In genomic region chr16:68472581-68472980, GRCh38 we compare ENCODE assay signal across 22 cellular contexts. TPM values are rescaled to one million over a fixed set of nuclear protein-coding genes. Genes with fewer than 3 reads are reported as not detected.
DNase-seq lines count a peak whose midpoint lies in the region; ATAC-seq, FAIRE-seq and TF ChIP-seq lines count a peak whose summit lies in the region.
"Had no signal": no experiment of that assay in that cellular context is flagged by ENCODE, and none has a peak within 500 bp of the region (broad histone marks: within the 10 kb centered on the region; RNA-seq: fewer than 3 reads in every experiment).

No MANE protein-coding gene starts in this region.

- in situ Hi-C loops in K562 (cut with MboI) (no loop called here), HepG2 (cut with HindIII; ENCODE audit: extremely low pct_ligation_motif_present, low pct_unique_long_range_greater_than_20kb) (no loop called here)

- peak; percentile 54; the same call in 2 of the 3 replicates for ATAC-seq in K562
- peak; percentile 80 for ATAC-seq in HepG2
- ATAC-seq in GM21737 (IDR thresholded peaks at IDR 0.05; ENCODE audit: unreplicated experiment): no peak
- ATAC-seq in effector memory CD8-positive, alpha-beta T cell (replicated peaks): no peak
- no peak for ATAC-seq in HG02623 (IDR thresholded peaks at IDR 0.05; ENCODE audit: unreplicated experiment)
- ATAC-seq in activated T-helper 17 cell treated with anti-CD3 and anti-CD28 coated beads, Interleukin-2, amount 50 U/mL, for 72 hours (replicated peaks): no peak
- ATAC-seq: CD8-positive, alpha-beta T cell had no signal

- H3K9ac ChIP-seq in K562 (ENCODE audit: insufficient read depth in 1 of 2, low read depth in 2 of 2, low read length in 2 of 2): no peak overlapping the region
- H3K9ac ChIP-seq in HepG2 (ENCODE audit: insufficient read depth, low read depth, low read length): no peak overlapping the region

- H3K36me3 Mint-ChIP-seq in effector memory CD8-positive, alpha-beta T cell (ENCODE audit: insufficient read depth): peaks cover 4% of the 10 kb centered on the region
- no peaks in the 10 kb centered on the region for H3K36me3 Mint-ChIP-seq in activated T-helper 17 cell treated with anti-CD3 and anti-CD28 coated beads, Interleukin-2, amount 50 U/mL, for 72 hours (ENCODE audit: low read depth)
- H3K36me3 Mint-ChIP-seq: CD8-positive, alpha-beta T cell had no signal

- no peaks in the 10 kb centered on the region for H3K79me2 ChIP-seq in K562 (ENCODE audit: control insufficient read depth, insufficient read depth, low read length)
- no peaks in the 10 kb centered on the region for H3K79me2 ChIP-seq in HepG2 (ENCODE audit: insufficient read depth, low read length)

- H3K27me3 Mint-ChIP-seq in effector memory CD8-positive, alpha-beta T cell: no peaks in the 10 kb centered on the region
- no peaks in the 10 kb centered on the region for H3K27me3 Mint-ChIP-seq in activated T-helper 17 cell treated with anti-CD3 and anti-CD28 coated beads, Interleukin-2, amount 50 U/mL, for 72 hours
- H3K27me3 Mint-ChIP-seq: B cell had no signal

- no peak for FAIRE-seq in K562 (lab: Jason Lieb, UNC)
- no peak for FAIRE-seq in HepG2 (lab: Jason Lieb, UNC)
- FAIRE-seq: D721Med, GM12892, H1 had no signal

- no peak for TF ChIP-seq EP300 in K562 (IDR thresholded peaks at IDR 0.05; ENCODE audit: low read length)
- no peak for TF ChIP-seq EP300 in HepG2 (IDR thresholded peaks at IDR 0.05; ENCODE audit: low read depth in 2 of 2, low read length in 2 of 2)
- no peak for TF ChIP-seq EP300 in HepG2 (CRISPR knock-in tag; IDR thresholded peaks at IDR 0.05; ENCODE audit: borderline replicate concordance)

- H3K27ac ChIP-seq in left ventricle myocardium inferior (replicated peaks) (no peak overlapping the region), K562 (ENCODE audit: extremely low read depth, low read depth, low read length) (no peak overlapping the region), HepG2 (ENCODE audit: extremely low read length, insufficient read depth, low read length) (no peak overlapping the region)

- H3K27ac Mint-ChIP-seq in effector memory CD8-positive, alpha-beta T cell: no peak overlapping the region
- H3K27ac Mint-ChIP-seq in activated T-helper 17 cell treated with anti-CD3 and anti-CD28 coated beads, Interleukin-2, amount 50 U/mL, for 72 hours: no peak overlapping the region
- H3K27ac Mint-ChIP-seq: CD8-positive, alpha-beta T cell; HFFc6 had no signal

- TF ChIP-seq CTCF in left ventricle myocardium inferior (IDR thresholded peaks at IDR 0.05; ENCODE audit: borderline replicate concordance) (no peak), K562 (IDR thresholded peaks at IDR 0.05 in 2 of 3, conservative IDR thresholded peaks at IDR 0.05 in 1 of 3; ENCODE audit: insufficient read depth in 2 of 3, low read depth in 1 of 3, low read length in 3 of 3) (no peak), HepG2 (CRISPR knock-in tag; IDR thresholded peaks at IDR 0.05) (no peak)

- H3K36me3 ChIP-seq in left ventricle myocardium inferior (no peaks in the 10 kb centered on the region), K562 (ENCODE audit: control insufficient read depth, insufficient read depth, low read length) (no peaks in the 10 kb centered on the region), HepG2 (replicated peaks in 1 of 2; ENCODE audit: control insufficient read depth in 1 of 2, insufficient read depth in 2 of 2, low read length in 2 of 2) (no peaks in the 10 kb centered on the region)
- H3K36me3 ChIP-seq: HAP-1 had no signal

- DNase-seq in cardiac septum (ENCODE audit: low spot score) (peak; percentile 68), left ventricle myocardium inferior (no peak), K562 (ENCODE audit: extremely low read depth in 1 of 4, low spot score in 3 of 4) (no peak), HepG2 (ENCODE audit: low spot score) (no peak)
- no peak for DNase-seq in effector memory CD8-positive, alpha-beta T cell
- DNase-seq: ACHN; C1 segment of cervical spinal cord; CD8-positive, alpha-beta T cell; COR-L47; DMS153; GF-D8; HFFc6; IMR-90; KG1 had no signal

- WGBS in K562 (ENCODE audit: insufficient coverage, low coverage, missing lambda C conversion rate): 0% methylated on average over 5 of the region's 5 CpGs
- WGBS in HepG2 (ENCODE audit: low lambda C conversion rate): 17% methylated on average over 5 of the region's 5 CpGs

- BruUV-seq in K562 (replicated peaks; lab: Mats Ljungman, UMichigan): no TSS peak
- no TSS peak for BruUV-seq in HepG2 (replicated peaks; lab: Mats Ljungman, UMichigan)

- H3K4me1 Mint-ChIP-seq in effector memory CD8-positive, alpha-beta T cell (ENCODE audit: low read depth in 2 of 2): peaks cover 22 to 26% of the 10 kb centered on the region in 2 donors
- H3K4me1 Mint-ChIP-seq in activated T-helper 17 cell treated with anti-CD3 and anti-CD28 coated beads, Interleukin-2, amount 50 U/mL, for 72 hours: peaks cover 12% of the 10 kb centered on the region

- CTCF ChIA-PET in K562 (lab: Yijun Ruan, JAX; ENCODE audit: low intra/inter-chr PET ratio): no interaction called here
- CTCF ChIA-PET in HepG2 (lab: Yijun Ruan, JAX; ENCODE audit: low intra/inter-chr PET ratio, low total read pairs): no interaction called here

- POLR2A ChIA-PET in K562 (lab: Yijun Ruan, JAX): no interaction called here
- POLR2A ChIA-PET in HepG2 (lab: Yijun Ruan, JAX): no interaction called here

- no peaks in the 10 kb centered on the region for H3K9me1 ChIP-seq in K562 (ENCODE audit: control insufficient read depth, insufficient read depth, low read length)

- H3K27me3 ChIP-seq in left ventricle myocardium inferior (ENCODE audit: low read depth) (no peaks in the 10 kb centered on the region), K562 (ENCODE audit: control insufficient read depth in 2 of 2, insufficient read depth in 2 of 2, low read length in 2 of 2) (peaks cover 6 to 51% of the 10 kb centered on the region in 2 experiments; a peak in 4 of 5 replicates), HepG2 (ENCODE audit: control insufficient read depth in 1 of 2, insufficient read depth in 2 of 2, low read length in 2 of 2) (peaks cover 2 to 16% of the 10 kb centered on the region in 2 experiments; a peak in 4 of 5 replicates)

- H3K9me3 Mint-ChIP-seq in effector memory CD8-positive, alpha-beta T cell: no peaks in the 10 kb centered on the region
- no peaks in the 10 kb centered on the region for H3K9me3 Mint-ChIP-seq in activated T-helper 17 cell treated with anti-CD3 and anti-CD28 coated beads, Interleukin-2, amount 50 U/mL, for 72 hours
- H3K9me3 Mint-ChIP-seq: CD8-positive, alpha-beta T cell; HFFc6 had no signal

- TF ChIP-seq POLR2A in K562 (conservative IDR thresholded peaks at IDR 0.05): no peak
- TF ChIP-seq POLR2A in HepG2 (IDR thresholded peaks at IDR 0.05; ENCODE audit: insufficient read depth in 1 of 2, low read depth in 2 of 2, low read length in 2 of 2): no peak

- peaks cover 33% of the 10 kb centered on the region for H3K4me1 ChIP-seq in left ventricle myocardium inferior
- H3K4me1 ChIP-seq in K562 (replicated peaks in 1 of 2; ENCODE audit: control insufficient read depth in 2 of 2, insufficient read depth in 2 of 2, low read length in 2 of 2): no peaks in the 10 kb centered on the region; a peak in 1 of 5 replicates
- peaks cover 12% of the 10 kb centered on the region for H3K4me1 ChIP-seq in HepG2 (ENCODE audit: insufficient read depth, low read length)
- H3K4me1 ChIP-seq: HAP-1 had no signal

- intact Hi-C loops in cardiac septum (cut with DNase I) (no loop called here), left ventricle myocardium inferior (cut with micrococcal nuclease) (no loop called here), K562 (cut with micrococcal nuclease) (no loop called here), HepG2 (cut with micrococcal nuclease; ENCODE audit: unreplicated experiment) (no loop called here)

- H3K4me3 ChIP-seq in left ventricle myocardium inferior (no peak overlapping the region), K562 (no peak overlapping the region), HepG2 (replicated peaks in 1 of 3; ENCODE audit: insufficient read depth in 1 of 3, low read depth in 2 of 3, low read length in 3 of 3) (no peak overlapping the region)
- H3K4me3 ChIP-seq: HAP-1 had no signal

- no peak overlapping the region for H2AFZ ChIP-seq in K562 (ENCODE audit: low read depth, low read length)
- H2AFZ ChIP-seq in HepG2 (ENCODE audit: low read length): no peak overlapping the region

- H3K4me3 Mint-ChIP-seq in effector memory CD8-positive, alpha-beta T cell: no peak overlapping the region
- H3K4me3 Mint-ChIP-seq in activated T-helper 17 cell treated with anti-CD3 and anti-CD28 coated beads, Interleukin-2, amount 50 U/mL, for 72 hours: no peak overlapping the region
- H3K4me3 Mint-ChIP-seq: B cell; CD8-positive, alpha-beta T cell; HFFc6 had no signal

- TF ChIP-seq RAD21 in K562 (CRISPR knock-in tag; conservative IDR thresholded peaks at IDR 0.05 in 1 of 2, IDR thresholded peaks at IDR 0.05 in 1 of 2) (no peak), HepG2 (CRISPR knock-in tag; IDR thresholded peaks at IDR 0.05) (no peak)

- H3K9me3 ChIP-seq in left ventricle myocardium inferior (replicated peaks): no peaks in the 10 kb centered on the region
- H3K9me3 ChIP-seq in K562 (replicated peaks; ENCODE audit: control insufficient read depth, insufficient read depth, low read depth, low read length): no peaks in the 10 kb centered on the region
- no peaks in the 10 kb centered on the region for H3K9me3 ChIP-seq in HepG2 (ENCODE audit: low read length)
- H3K9me3 ChIP-seq: HAP-1 had no signal

- H4K20me1 ChIP-seq in K562 (replicated peaks; ENCODE audit: control insufficient read depth, insufficient read depth, low read length) (no peaks in the 10 kb centered on the region), HepG2 (ENCODE audit: insufficient read depth, low read length) (no peaks in the 10 kb centered on the region)

- H3K4me2 ChIP-seq in K562 (ENCODE audit: insufficient read depth, low read length) (no peak overlapping the region), HepG2 (ENCODE audit: low read depth, low read length) (no peak overlapping the region)

RNA-seq across cellular contexts. Expression of gene SMPD3, which starts 24.3 kb away (rescaled TPM):
- total RNA-seq in cardiac septum (not detected), left ventricle myocardium inferior (0.16 TPM), K562 (2014; rRNA removed) (0.64 and 1.2 TPM in 2 replicates), K562 (2014; rRNA removed; fragmentation: Illumina TruSeq; extraction: Trizol) (0.11 TPM in 1 of 2 replicates, not detected in the other), K562 (2015; rRNA removed; fragmentation: Illumina TruSeq; extraction: Trizol) (0.23 and 0.72 TPM in 2 replicates), K562 (2021) (0.94 and 1.2 TPM in 2 replicates), HepG2 (2016; rRNA removed; fragmentation: Illumina TruSeq; extraction: Trizol) (0.07 TPM in 1 of 2 replicates, not detected in the other)
- total RNA-seq in K562 (2011; cell fraction: chromatin; rRNA removed; ENCODE audit: low replicate concordance): 1.3 TPM in 2 replicates
- 1.0 and 1.4 TPM in 2 replicates for total RNA-seq in K562 (2011; cell fraction: nucleolus; rRNA removed)
- total RNA-seq in K562 (2011; cell fraction: nucleoplasm; rRNA removed): 0.81 and 1.8 TPM in 2 replicates
- polyA plus RNA-seq in K562 (2011; rRNA removed) (0.12 and 0.18 TPM in 2 replicates), K562 (2014; fragmentation: Illumina TruSeq; extraction: Trizol) (0.12 and 1.00 TPM in 2 replicates), K562 (2014; fragmentation: Nextera tagmentation; extraction: Ambion mirVana) (under 1 TPM; 0.03 to 0.08 TPM), K562 (2014; rRNA removed) (0.19 and 0.42 TPM in 2 replicates), HepG2 (2011; rRNA removed) (0.13 and 0.32 TPM in 2 replicates)
- polyA plus RNA-seq in K562 (2011; cell fraction: cytosol; rRNA removed): 0.07 and 0.33 TPM in 2 replicates
- 0.50 and 0.63 TPM in 2 replicates for polyA plus RNA-seq in K562 (2011; cell fraction: nucleus; rRNA removed)
- 0.94 and 3.7 TPM in 2 replicates for polyA plus RNA-seq in K562 (2012)
- not detected in 2 replicates for polyA minus RNA-seq in K562 (2011; rRNA and poly(A)+ RNA removed)
- 0.19 TPM in 1 of 2 replicates, not detected in the other for polyA minus RNA-seq in K562 (2011; cell fraction: cytosol; rRNA and poly(A)+ RNA removed)
- polyA minus RNA-seq in K562 (2011; cell fraction: nucleus; rRNA and poly(A)+ RNA removed): 0.40 TPM in 1 of 2 replicates, not detected in the other
- total RNA-seq in HepG2 (2016; cell fraction: cytosol; rRNA removed; fragmentation: Illumina TruSeq; extraction: Trizol; ENCODE audit: low read depth): not detected in 2 replicates
- 0.06 TPM in 1 of 2 replicates, not detected in the other for total RNA-seq in HepG2 (2016; cell fraction: insoluble cytoplasmic fraction; rRNA removed; fragmentation: Illumina TruSeq; extraction: Trizol)
- total RNA-seq in HepG2 (2016; cell fraction: membrane; rRNA removed; fragmentation: Illumina TruSeq; extraction: Trizol): not detected in 2 replicates
- not detected in 2 replicates for total RNA-seq in HepG2 (2016; cell fraction: nucleus; rRNA removed; fragmentation: Illumina TruSeq; extraction: Trizol)
- polyA plus RNA-seq in HepG2 (2011; cell fraction: cytosol; rRNA removed): 0.06 and 0.38 TPM in 2 replicates
- polyA plus RNA-seq in HepG2 (2011; cell fraction: nucleus; rRNA removed): 0.51 and 0.87 TPM in 2 replicates
- polyA plus RNA-seq in HepG2 (2012): 1.2 and 1.3 TPM in 2 replicates
- polyA plus RNA-seq in HepG2 (2016; cell fraction: cytosol; fragmentation: Illumina TruSeq; extraction: Trizol; ENCODE audit: low read depth): not detected in 2 replicates
- polyA plus RNA-seq in HepG2 (2016; cell fraction: insoluble cytoplasmic fraction; fragmentation: Illumina TruSeq; extraction: Trizol; ENCODE audit: low read depth): not detected in 2 replicates
- polyA plus RNA-seq in HepG2 (2016; cell fraction: membrane; fragmentation: Illumina TruSeq; extraction: Trizol; ENCODE audit: low read depth): not detected in 2 replicates
- 0.40 TPM in 1 of 2 replicates, not detected in the other for polyA plus RNA-seq in HepG2 (2016; cell fraction: nucleus; fragmentation: Illumina TruSeq; extraction: Trizol; ENCODE audit: insufficient read depth, low read depth)
- polyA minus RNA-seq in HepG2 (2011; rRNA and poly(A)+ RNA removed; ENCODE audit: low replicate concordance): 0.24 TPM in 1 of 2 replicates, not detected in the other
- polyA minus RNA-seq in HepG2 (2011; cell fraction: cytosol; rRNA and poly(A)+ RNA removed): 1.2 TPM in 1 of 2 replicates, not detected in the other
- 0.52 TPM in 1 of 2 replicates, not detected in the other for polyA minus RNA-seq in HepG2 (2011; cell fraction: nucleus; rRNA and poly(A)+ RNA removed)
- total RNA-seq in activated T-helper 17 cell treated with anti-CD3 and anti-CD28 coated beads, Interleukin-2, amount 50 U/mL, for 72 hours: under 1 TPM; 0.19 to 0.45 TPM
- total RNA-seq: IMR-90 had no signal
- polyA plus RNA-seq: IMR-90 had no signal

Comparison
In these comparisons a context has a peak if more than half of its experiments do, and no peak if none do; other contexts are left out.
1. ATAC-seq: peak in K562 (single experiment) and HepG2 (single experiment); none in GM21737 (single experiment), effector memory CD8-positive, alpha-beta T cell (single experiment), HG02623 (single experiment) and activated T-helper 17 cell treated with anti-CD3 and anti-CD28 coated beads, Interleukin-2, amount 50 U/mL, for 72 hours (single experiment).